In genomic region chr1:117366281-117366981, GRCh38 we compare ENCODE assay signal across 2 cellular contexts.
TF ChIP-seq lines count a peak whose summit lies in the region.

No MANE protein-coding gene starts in this region.

TF ChIP-seq in HEK293, 187 proteins besides CTCF, POLR2A, EP300 and RAD21 (continued from another document):
- TF ChIP-seq ZNF561 (tag by site-specific recombination; IDR thresholded peaks at IDR 0.05; ENCODE audit: borderline replicate concordance) (peak; percentile 64; the same call in 1 of the 2 replicates), ZNF311 (tag by site-specific recombination; IDR thresholded peaks at IDR 0.05; ENCODE audit: borderline replicate concordance) (no peak), ZNF701 (tag by site-specific recombination; IDR thresholded peaks at IDR 0.05) (no peak), MEIS1 (CRISPR knock-in tag; IDR thresholded peaks at IDR 0.05; ENCODE audit: borderline replicate concordance) (peak; percentile 3; the same call in 1 of the 2 replicates), ZNF211 (tag by site-specific recombination; IDR thresholded peaks at IDR 0.05; ENCODE audit: low read depth) (no peak), ZNF501 (tag by site-specific recombination; IDR thresholded peaks at IDR 0.05) (peak; percentile 79; the same call in 1 of the 2 replicates), ZEB2 (tag by site-specific recombination; IDR thresholded peaks at IDR 0.05) (peak; percentile 62), HIC1 (tag by site-specific recombination; IDR thresholded peaks at IDR 0.05) (peak; percentile 59; the same call in 1 of the 2 replicates)

TF ChIP-seq in GM12878, 131 proteins besides CTCF, POLR2A, EP300 and RAD21 (continued from another document):
- TF ChIP-seq EGR1 (IDR thresholded peaks at IDR 0.05; ENCODE audit: borderline replicate concordance in 1 of 2, low read depth in 2 of 2, low read length in 2 of 2) (peak in 1 of 2 experiments; percentile 89; a peak in 1 of 3 replicates), NFIC (IDR thresholded peaks at IDR 0.05; ENCODE audit: low read depth, low read length) (no peak), ETV6 (conservative IDR thresholded peaks at IDR 0.05 in 1 of 2, IDR thresholded peaks at IDR 0.05 in 1 of 2; ENCODE audit: borderline replicate concordance in 1 of 2, low read depth in 1 of 2) (peak in 1 of 2 experiments; percentile 20; a peak in 1 of 4 replicates), DPF2 (IDR thresholded peaks at IDR 0.05) (no peak), MXI1 (IDR thresholded peaks at IDR 0.05; ENCODE audit: low read depth, low read length) (peak; percentile 53; the same call in 1 of the 2 replicates)
